In genomic region chr1:36377776-36378175, GRCh38 we compare ENCODE assay signal across 12 cellular contexts. TPM values are rescaled to one million over a fixed set of nuclear protein-coding genes. Genes with fewer than 3 reads are reported as not detected.
A peak's percentile ranks its signal among the peaks of the same experiment; 100 is the strongest.
DNase-seq lines count a peak whose midpoint lies in the region; ATAC-seq, FAIRE-seq and TF ChIP-seq lines count a peak whose summit lies in the region.
"Had no signal": no experiment of that assay in that cellular context is flagged by ENCODE, and none has a peak within 500 bp of the region (broad histone marks: within the 10 kb centered on the region; RNA-seq: fewer than 3 reads in every experiment).

No MANE protein-coding gene starts in this region.

- H3K27me3 Mint-ChIP-seq in activated naive CD4-positive, alpha-beta T cell treated with anti-CD3 and anti-CD28 coated beads, Interleukin-2, amount 10 ng/mL, durations not matched to agents 7 days and 5 days: no peaks in the 10 kb centered on the region

- TF ChIP-seq CTCF in endothelial cell of umbilical vein (IDR thresholded peaks at IDR 0.05; ENCODE audit: extremely low read depth in 1 of 2, insufficient read depth in 1 of 2, low read depth in 1 of 2, low read length in 2 of 2) (no peak), testis (IDR thresholded peaks at IDR 0.05) (no peak)

- no peaks in the 10 kb centered on the region for H4K20me1 ChIP-seq in endothelial cell of umbilical vein (replicated peaks; ENCODE audit: control insufficient read depth, extremely low read depth, insufficient read depth, low read length)

- peaks cover 82% of the 10 kb centered on the region for H3K4me1 Mint-ChIP-seq in activated naive CD4-positive, alpha-beta T cell treated with anti-CD3 and anti-CD28 coated beads, Interleukin-2, amount 10 ng/mL, durations not matched to agents 7 days and 5 days

- TF ChIP-seq POLR2A in endothelial cell of umbilical vein (IDR thresholded peaks at IDR 0.05; ENCODE audit: low read depth, low read length): no peak
- no peak for TF ChIP-seq POLR2A in testis (IDR thresholded peaks at IDR 0.05)

- H3K4me1 ChIP-seq in endothelial cell of umbilical vein (ENCODE audit: control insufficient read depth, extremely low read depth, insufficient read depth, low read length) (peaks cover 34% of the 10 kb centered on the region), testis (peaks cover 75% of the 10 kb centered on the region)

- no peak overlapping the region for H3K4me3 Mint-ChIP-seq in activated naive CD4-positive, alpha-beta T cell treated with anti-CD3 and anti-CD28 coated beads, Interleukin-2, amount 10 ng/mL, durations not matched to agents 7 days and 5 days

- H3K9me1 ChIP-seq in endothelial cell of umbilical vein (replicated peaks; ENCODE audit: control insufficient read depth, extremely low read depth, insufficient read depth, low read length): no peaks in the 10 kb centered on the region

- in situ Hi-C loops in ACHN (cut with HindIII; ENCODE audit: low pct_ligation_motif_present, low pct_unique_long_range_greater_than_20kb, low sequenced_read_pairs): no loop called here

- no peaks in the 10 kb centered on the region for H3K9me3 Mint-ChIP-seq in activated naive CD4-positive, alpha-beta T cell treated with anti-CD3 and anti-CD28 coated beads, Interleukin-2, amount 10 ng/mL, durations not matched to agents 7 days and 5 days

- no peak for DNase-seq in activated naive CD4-positive, alpha-beta T cell treated with anti-CD3 and anti-CD28 coated beads, Interleukin-2, amount 10 ng/mL, durations not matched to agents 7 days and 5 days
- DNase-seq in activated naive CD4-positive, alpha-beta T cell treated with Interleukin-2 at 50 U/mL for 16 hours: no peak
- DNase-seq in SK-N-MC (ENCODE audit: low read depth, low spot score): no peak
- DNase-seq in endothelial cell of umbilical vein (ENCODE audit: low read depth, low spot score): no peak
- no peak for DNase-seq in testis
- DNase-seq in ACHN: no peak
- DNase-seq: NCI-H345 had no signal

- H3K36me3 Mint-ChIP-seq in activated naive CD4-positive, alpha-beta T cell treated with anti-CD3 and anti-CD28 coated beads, Interleukin-2, amount 10 ng/mL, durations not matched to agents 7 days and 5 days: peaks cover 34% of the 10 kb centered on the region

- intact Hi-C loops in endothelial cell of umbilical vein (cut with micrococcal nuclease): no loop called here
- intact Hi-C loops in testis (cut with DNase I; ENCODE audit: low total_unique reads): no loop called here

- H3K27me3 ChIP-seq in endothelial cell of umbilical vein (ENCODE audit: control insufficient read depth in 2 of 2, insufficient read depth in 2 of 2, low read length in 2 of 2) (no peaks in the 10 kb centered on the region), testis (no peaks in the 10 kb centered on the region)

- H3K36me3 ChIP-seq in SK-N-MC (ENCODE audit: insufficient read depth, low read length) (peaks cover 25% of the 10 kb centered on the region; the same call in 1 of the 2 replicates), endothelial cell of umbilical vein (ENCODE audit: control insufficient read depth in 2 of 2, extremely low read depth in 1 of 2, insufficient read depth in 2 of 2, low read length in 2 of 2) (peaks cover 0 to 1% of the 10 kb centered on the region in 2 experiments), testis (ENCODE audit: low read depth, missing control alignments) (no peaks in the 10 kb centered on the region)

- 76 to 80% methylated on average over 1 of the region's 1 CpG for WGBS in testis, 2 donors

- H3K27ac Mint-ChIP-seq in activated naive CD4-positive, alpha-beta T cell treated with anti-CD3 and anti-CD28 coated beads, Interleukin-2, amount 10 ng/mL, durations not matched to agents 7 days and 5 days: peak overlapping the region; percentile 84

- H3K79me2 ChIP-seq in endothelial cell of umbilical vein (ENCODE audit: control insufficient read depth, insufficient read depth, low read length): peaks cover 60% of the 10 kb centered on the region

- H3K27ac ChIP-seq in SK-N-MC: peak overlapping the region; percentile 50
- no peak overlapping the region for H3K27ac ChIP-seq in endothelial cell of umbilical vein (ENCODE audit: insufficient read depth, low read depth, low read length)
- peak overlapping the region; percentile 65 to 97 for H3K27ac ChIP-seq in testis

- dilution Hi-C loops in endothelial cell of umbilical vein (cut with MboI; ENCODE audit: extremely low pct_ligation_motif_present, low sequenced_read_pairs): no loop called here

- no peak overlapping the region for H2AFZ ChIP-seq in endothelial cell of umbilical vein (ENCODE audit: low read depth, low read length)

- no peak overlapping the region for H3K9ac ChIP-seq in SK-N-MC (ENCODE audit: insufficient read length)
- H3K9ac ChIP-seq in endothelial cell of umbilical vein (replicated peaks; ENCODE audit: extremely low read depth, insufficient read depth, low read length): no peak overlapping the region

- H3K9me3 ChIP-seq in SK-N-MC (ENCODE audit: low read depth, low read length) (no peaks in the 10 kb centered on the region), endothelial cell of umbilical vein (replicated peaks; ENCODE audit: control insufficient read depth, insufficient read depth, low read length) (no peaks in the 10 kb centered on the region), testis (no peaks in the 10 kb centered on the region)
- H3K9me3 ChIP-seq: mucosa of descending colon had no signal

- no peak overlapping the region for H3K4me3 ChIP-seq in SK-N-MC
- H3K4me3 ChIP-seq in endothelial cell of umbilical vein (replicated peaks in 1 of 3; ENCODE audit: insufficient read depth in 1 of 3, low read depth in 1 of 3, low read length in 3 of 3): no peak overlapping the region
- H3K4me3 ChIP-seq in testis: no peak overlapping the region
- H3K4me3 ChIP-seq: mucosa of descending colon had no signal

- no peak for FAIRE-seq in endothelial cell of umbilical vein (lab: Jason Lieb, UNC)
- FAIRE-seq: RCC 7860, TTC549 had no signal

- POLR2A ChIA-PET in endothelial cell of umbilical vein (lab: Charles Lee): interaction anchor here (1.6 kb wide), 1 partner anchor 9 kb away, joined by 4 read pairs; no protein-coding TSS in a partner anchor

- ATAC-seq in GM18867 (IDR thresholded peaks at IDR 0.05; ENCODE audit: unreplicated experiment) (no peak), HG02588 (IDR thresholded peaks at IDR 0.05; ENCODE audit: unreplicated experiment) (no peak)
- ATAC-seq: mucosa of descending colon had no signal

- BruUV-seq in endothelial cell of umbilical vein (replicated peaks; lab: Mats Ljungman, UMichigan): no TSS peak

- no peak overlapping the region for H3K4me2 ChIP-seq in endothelial cell of umbilical vein (ENCODE audit: insufficient read depth, low read length)

- CTCF ChIA-PET in activated naive CD4-positive, alpha-beta T cell treated with anti-CD3 and anti-CD28 coated beads, Interleukin-2, amount 10 ng/mL, durations not matched to agents 7 days and 5 days (lab: Charles Lee): interaction anchor here (1.3 to 2.4 kb wide), 4 partner anchors 9 to 36 kb away, joined by 5 to 11 read pairs (median 6); no protein-coding TSS in a partner anchor
- CTCF ChIA-PET in endothelial cell of umbilical vein (lab: Charles Lee): interaction anchor here (1.2 to 1.7 kb wide), 5 partner anchors 9 to 228 kb away, joined by 3 to 6 read pairs (median 4); partner anchors contain the start of gene TRAPPC3

TF ChIP-seq in endothelial cell of umbilical vein, 7 proteins besides CTCF, POLR2A, EP300 and RAD21 (continues in another document):
- TF ChIP-seq EZH2 (IDR thresholded peaks at IDR 0.05; ENCODE audit: borderline replicate concordance, low read depth, low read length, severe bottlenecking): no peak
- no peak for TF ChIP-seq MAX (IDR thresholded peaks at IDR 0.05; ENCODE audit: insufficient read depth, insufficient read length)
- TF ChIP-seq FOS (IDR thresholded peaks at IDR 0.05; ENCODE audit: borderline replicate concordance, insufficient read depth, low read length): no peak
- peak; percentile 35 for TF ChIP-seq POLR2AphosphoS5 (IDR thresholded peaks at IDR 0.05; ENCODE audit: insufficient read depth, low read depth, low read length)

RNA-seq across cellular contexts. Expression of gene STK40, which starts 7.9 kb away (rescaled TPM):
- total RNA-seq in endothelial cell of umbilical vein (35.2 and 36.8 TPM in 2 replicates), testis (100 to 1,000 TPM; 140 to 159 TPM)
- polyA plus RNA-seq in endothelial cell of umbilical vein (20.8 and 21.4 TPM in 2 replicates), testis (ENCODE audit: insufficient read depth, low read depth, low replicate concordance) (126 TPM)
- 19.7 and 22.9 TPM in 2 replicates for polyA plus RNA-seq in endothelial cell of umbilical vein (2011; cell fraction: cytosol; rRNA removed)
- 25.5 and 29.9 TPM in 2 replicates for polyA plus RNA-seq in endothelial cell of umbilical vein (2011; cell fraction: nucleus; rRNA removed)
- 13.3 and 14.5 TPM in 2 replicates for polyA plus RNA-seq in endothelial cell of umbilical vein (2012)
- 26.0 and 37.4 TPM in 2 replicates for polyA minus RNA-seq in endothelial cell of umbilical vein
- 4.6 TPM for polyA minus RNA-seq in endothelial cell of umbilical vein (2011; cell fraction: cytosol; rRNA and poly(A)+ RNA removed)
- polyA minus RNA-seq in endothelial cell of umbilical vein (2011; cell fraction: nucleus; rRNA and poly(A)+ RNA removed): 7.8 and 8.1 TPM in 2 replicates

RNA-seq across cellular contexts. Expression of gene LSM10, which starts 19.9 kb away (rescaled TPM):
- total RNA-seq in endothelial cell of umbilical vein (38.2 and 40.3 TPM in 2 replicates), testis (100 to 1,000 TPM in 1 of 2 donors, 10 to 100 TPM in 1; 73.6 to 106 TPM)
- polyA plus RNA-seq in endothelial cell of umbilical vein (76.9 and 98.5 TPM in 2 replicates), testis (ENCODE audit: insufficient read depth, low read depth, low replicate concordance) (69.1 TPM)
- 79.3 and 82.5 TPM in 2 replicates for polyA plus RNA-seq in endothelial cell of umbilical vein (2011; cell fraction: cytosol; rRNA removed)
- 19.2 and 23.5 TPM in 2 replicates for polyA plus RNA-seq in endothelial cell of umbilical vein (2011; cell fraction: nucleus; rRNA removed)
- polyA plus RNA-seq in endothelial cell of umbilical vein (2012): 39.0 and 62.6 TPM in 2 replicates
- 35.9 and 40.8 TPM in 2 replicates for polyA minus RNA-seq in endothelial cell of umbilical vein
- polyA minus RNA-seq in endothelial cell of umbilical vein (2011; cell fraction: cytosol; rRNA and poly(A)+ RNA removed): 26.2 TPM
- 7.1 and 8.3 TPM in 2 replicates for polyA minus RNA-seq in endothelial cell of umbilical vein (2011; cell fraction: nucleus; rRNA and poly(A)+ RNA removed)

RNA-seq across cellular contexts. Expression of gene EVA1B, which starts 54.3 kb away (rescaled TPM):
- 63.2 and 64.7 TPM in 2 replicates for total RNA-seq in endothelial cell of umbilical vein
- polyA plus RNA-seq in endothelial cell of umbilical vein: 132 and 255 TPM in 2 replicates
- 42.8 and 79.0 TPM in 2 replicates for polyA plus RNA-seq in endothelial cell of umbilical vein (2011; cell fraction: cytosol; rRNA removed)
- 14.7 and 18.7 TPM in 2 replicates for polyA plus RNA-seq in endothelial cell of umbilical vein (2011; cell fraction: nucleus; rRNA removed)
- polyA plus RNA-seq in endothelial cell of umbilical vein (2012): 37.9 and 66.8 TPM in 2 replicates
- polyA minus RNA-seq in endothelial cell of umbilical vein: 9.2 and 12.4 TPM in 2 replicates
- polyA minus RNA-seq in endothelial cell of umbilical vein (2011; cell fraction: cytosol; rRNA and poly(A)+ RNA removed): 3.6 TPM
- 2.0 and 3.8 TPM in 2 replicates for polyA minus RNA-seq in endothelial cell of umbilical vein (2011; cell fraction: nucleus; rRNA and poly(A)+ RNA removed)
- total RNA-seq in testis: 10 to 100 TPM in 1 of 2 donors, 1 to 10 TPM in 1; 9.1 to 19.4 TPM
- polyA plus RNA-seq in testis (ENCODE audit: insufficient read depth, low read depth, low replicate concordance): 9.6 TPM
